8 cellular contexts compared by ENCODE assay signal in genomic region chr21:44873356-44874239, GRCh38. TPM values are rescaled to one million over a fixed set of nuclear protein-coding genes. Genes with fewer than 3 reads are reported as not detected.
DNase-seq lines count a peak whose midpoint lies in the region; ATAC-seq and TF ChIP-seq lines count a peak whose summit lies in the region.

Gene PTTG1IP, minus strand, starts transcription at chr21:44873690. Its CDS starts 74 bp downstream, at chr21:44873616.

- no peaks in the 10 kb centered on the region for H3K9me3 ChIP-seq in left lung

- H3K4me1 Mint-ChIP-seq in dendritic cell treated with granulocyte-macrophage colony-stimulating factor and Interleukin-4, amounts not matched to agents 40 ng/mL and 50 ng/mL, for 4 days (ENCODE audit: low read depth): peaks cover 69% of the 10 kb centered on the region

- peaks cover 41 to 80% of the 10 kb centered on the region in 2 donors for H3K4me1 ChIP-seq in left lung

- intact Hi-C loops in dendritic cell treated with granulocyte-macrophage colony-stimulating factor and Interleukin-4, amounts not matched to agents 40 ng/mL and 50 ng/mL, for 4 days (cut with micrococcal nuclease): loop anchor here (1.0 to 5.0 kb wide), 3 partner anchors 34 to 71 kb away; partner anchors contain the start of gene UBE2G2
- intact Hi-C loops in left lung (cut with DNase I): no loop called here

- peak within 1 kb of the TSS; percentile 97 for H3K4me3 Mint-ChIP-seq in dendritic cell treated with granulocyte-macrophage colony-stimulating factor and Interleukin-4, amounts not matched to agents 40 ng/mL and 50 ng/mL, for 4 days

- no peaks in the 10 kb centered on the region for H3K9me3 Mint-ChIP-seq in dendritic cell treated with granulocyte-macrophage colony-stimulating factor and Interleukin-4, amounts not matched to agents 40 ng/mL and 50 ng/mL, for 4 days

- H3K27me3 Mint-ChIP-seq in dendritic cell treated with granulocyte-macrophage colony-stimulating factor and Interleukin-4, amounts not matched to agents 40 ng/mL and 50 ng/mL, for 4 days: no peaks in the 10 kb centered on the region

- peak within 1 kb of the TSS; percentile 100 for H3K27ac Mint-ChIP-seq in dendritic cell treated with granulocyte-macrophage colony-stimulating factor and Interleukin-4, amounts not matched to agents 40 ng/mL and 50 ng/mL, for 4 days

- peak within 1 kb of the TSS; percentile 93 to 98 for H3K27ac ChIP-seq in left lung

- peak within 1 kb of the TSS; percentile 78 to 84 for H3K4me3 ChIP-seq in left lung

- DNase-seq in CD1c-positive myeloid dendritic cell (ENCODE audit: extremely low spot score) (peak; percentile 100), NCI-H774 (lab: John Stamatoyannopoulos, UW) (peak; percentile 88), left lung (peak; percentile 99 to 100)
- DNase-seq in activated CD4-positive, alpha-beta T cell treated with anti-CD3 and anti-CD28 coated beads, Interleukin-2, amount 50 U/mL, for 4 hours: peak; percentile 98
- DNase-seq in stimulated activated CD4-positive, alpha-beta T cell treated with anti-CD3 and anti-CD28 coated beads, Interleukin-2, amount 100 ng/mL, for 4 hours (ENCODE audit: low read depth): peak; percentile 99

- no peaks in the 10 kb centered on the region for H3K27me3 ChIP-seq in left lung

- H3K36me3 Mint-ChIP-seq in dendritic cell treated with granulocyte-macrophage colony-stimulating factor and Interleukin-4, amounts not matched to agents 40 ng/mL and 50 ng/mL, for 4 days (ENCODE audit: low read depth): peaks cover 40% of the 10 kb centered on the region

- TF ChIP-seq CTCF in left lung (IDR thresholded peaks at IDR 0.05): no peak

- ATAC-seq in GM19397 (IDR thresholded peaks at IDR 0.05; ENCODE audit: unreplicated experiment) (peak; percentile 76), HG03565 (IDR thresholded peaks at IDR 0.05; ENCODE audit: unreplicated experiment) (peak; percentile 57), left lung (peak; percentile 79)

- no peaks in the 10 kb centered on the region for H3K36me3 ChIP-seq in left lung

RNA-seq across cellular contexts. Expression of gene PTTG1IP, which starts in this region (rescaled TPM):
- 100 to 1,000 TPM; 247 to 263 TPM for total RNA-seq in left lung

Comparison
In these comparisons a context has a peak if more than half of its experiments do, and no peak if none do; other contexts are left out.
1. Peak in every context shown above with its lines: DNase-seq, ATAC-seq, H3K4me3 ChIP-seq and H3K27ac ChIP-seq.